1 cellular context compared by ENCODE assay signal in genomic region chr2:170716851-170717598, GRCh38.
TF ChIP-seq lines count a peak whose summit lies in the region.

No MANE protein-coding gene starts in this region.

TF ChIP-seq in HepG2, 621 proteins besides CTCF, POLR2A, EP300 and RAD21 (continued from another document and continues in another):
- TF ChIP-seq MLXIP (CRISPR knock-in tag; IDR thresholded peaks at IDR 0.05; ENCODE audit: borderline replicate concordance), result no peak; the same call in 1 of the 2 replicates
- peak; percentile 72 for TF ChIP-seq ZFX (CRISPR knock-in tag; IDR thresholded peaks at IDR 0.05; ENCODE audit: low read depth)
- TF ChIP-seq, protein P1, sequence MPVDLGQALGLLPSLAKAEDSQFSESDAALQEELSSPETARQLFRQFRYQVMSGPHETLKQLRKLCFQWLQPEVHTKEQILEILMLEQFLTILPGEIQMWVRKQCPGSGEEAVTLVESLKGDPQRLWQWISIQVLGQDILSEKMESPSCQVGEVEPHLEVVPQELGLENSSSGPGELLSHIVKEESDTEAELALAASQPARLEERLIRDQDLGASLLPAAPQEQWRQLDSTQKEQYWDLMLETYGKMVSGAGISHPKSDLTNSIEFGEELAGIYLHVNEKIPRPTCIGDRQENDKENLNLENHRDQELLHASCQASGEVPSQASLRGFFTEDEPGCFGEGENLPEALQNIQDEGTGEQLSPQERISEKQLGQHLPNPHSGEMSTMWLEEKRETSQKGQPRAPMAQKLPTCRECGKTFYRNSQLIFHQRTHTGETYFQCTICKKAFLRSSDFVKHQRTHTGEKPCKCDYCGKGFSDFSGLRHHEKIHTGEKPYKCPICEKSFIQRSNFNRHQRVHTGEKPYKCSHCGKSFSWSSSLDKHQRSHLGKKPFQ (CRISPR knock-in tag; IDR thresholded peaks at IDR 0.05; ENCODE audit: insufficient replicate concordance), result peak; percentile 76
- TF ChIP-seq MATR3 (CRISPR knock-in tag; IDR thresholded peaks at IDR 0.05), result no peak
- no peak for TF ChIP-seq SETDB1 (CRISPR knock-in tag; IDR thresholded peaks at IDR 0.05; ENCODE audit: borderline replicate concordance)
- TF ChIP-seq, protein P2, sequence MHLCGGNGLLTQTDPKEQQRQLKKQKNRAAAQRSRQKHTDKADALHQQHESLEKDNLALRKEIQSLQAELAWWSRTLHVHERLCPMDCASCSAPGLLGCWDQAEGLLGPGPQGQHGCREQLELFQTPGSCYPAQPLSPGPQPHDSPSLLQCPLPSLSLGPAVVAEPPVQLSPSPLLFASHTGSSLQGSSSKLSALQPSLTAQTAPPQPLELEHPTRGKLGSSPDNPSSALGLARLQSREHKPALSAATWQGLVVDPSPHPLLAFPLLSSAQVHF (CRISPR knock-in tag; IDR thresholded peaks at IDR 0.05), result peak; percentile 61; the same call in 1 of the 2 replicates
- peak; percentile 61 for TF ChIP-seq PHF8 (CRISPR knock-in tag; IDR thresholded peaks at IDR 0.05)
- peak; percentile 56; the same call in 1 of the 2 replicates for TF ChIP-seq KLF15 (CRISPR knock-in tag; IDR thresholded peaks at IDR 0.05; ENCODE audit: borderline replicate concordance)
- TF ChIP-seq ZNF546 (CRISPR knock-in tag; conservative IDR thresholded peaks at IDR 0.05), result peak; percentile 82; the same call in 1 of the 2 replicates
- peak; percentile 48; the same call in 1 of the 2 replicates for TF ChIP-seq ESRRA (CRISPR knock-in tag; IDR thresholded peaks at IDR 0.05; ENCODE audit: low read depth)
- TF ChIP-seq ETV5 (CRISPR knock-in tag; IDR thresholded peaks at IDR 0.05; ENCODE audit: borderline replicate concordance), result peak; percentile 52; the same call in 1 of the 2 replicates
- TF ChIP-seq SALL1 (CRISPR knock-in tag; IDR thresholded peaks at IDR 0.05), result peak; percentile 94
- peak; percentile 35; the same call in 1 of the 2 replicates for TF ChIP-seq CREB3 (CRISPR knock-in tag; IDR thresholded peaks at IDR 0.05)
- 0 out of 2 replicates have a peak, but pooled peaks have one; percentile 22 for TF ChIP-seq PRMT3 (CRISPR knock-in tag; IDR thresholded peaks at IDR 0.05; ENCODE audit: borderline replicate concordance, low read depth)
- no peak for TF ChIP-seq ZNF550 (CRISPR knock-in tag; IDR thresholded peaks at IDR 0.05; ENCODE audit: borderline replicate concordance)
- peak; percentile 90; the same call in 1 of the 2 replicates for TF ChIP-seq ZNF772 (CRISPR knock-in tag; IDR thresholded peaks at IDR 0.05)
- TF ChIP-seq POLR2AphosphoS5 (IDR thresholded peaks at IDR 0.05; ENCODE audit: low read depth, low read length), result peak; percentile 64
- TF ChIP-seq ZNF660 (CRISPR knock-in tag; IDR thresholded peaks at IDR 0.05; ENCODE audit: borderline replicate concordance, low read depth), result no peak
- peak; percentile 49; the same call in 1 of the 2 replicates for TF ChIP-seq DR1 (CRISPR knock-in tag; IDR thresholded peaks at IDR 0.05)
- peak; percentile 71; the same call in 1 of the 2 replicates for TF ChIP-seq ZBTB39 (CRISPR knock-in tag; IDR thresholded peaks at IDR 0.05)
- TF ChIP-seq, protein P3, sequence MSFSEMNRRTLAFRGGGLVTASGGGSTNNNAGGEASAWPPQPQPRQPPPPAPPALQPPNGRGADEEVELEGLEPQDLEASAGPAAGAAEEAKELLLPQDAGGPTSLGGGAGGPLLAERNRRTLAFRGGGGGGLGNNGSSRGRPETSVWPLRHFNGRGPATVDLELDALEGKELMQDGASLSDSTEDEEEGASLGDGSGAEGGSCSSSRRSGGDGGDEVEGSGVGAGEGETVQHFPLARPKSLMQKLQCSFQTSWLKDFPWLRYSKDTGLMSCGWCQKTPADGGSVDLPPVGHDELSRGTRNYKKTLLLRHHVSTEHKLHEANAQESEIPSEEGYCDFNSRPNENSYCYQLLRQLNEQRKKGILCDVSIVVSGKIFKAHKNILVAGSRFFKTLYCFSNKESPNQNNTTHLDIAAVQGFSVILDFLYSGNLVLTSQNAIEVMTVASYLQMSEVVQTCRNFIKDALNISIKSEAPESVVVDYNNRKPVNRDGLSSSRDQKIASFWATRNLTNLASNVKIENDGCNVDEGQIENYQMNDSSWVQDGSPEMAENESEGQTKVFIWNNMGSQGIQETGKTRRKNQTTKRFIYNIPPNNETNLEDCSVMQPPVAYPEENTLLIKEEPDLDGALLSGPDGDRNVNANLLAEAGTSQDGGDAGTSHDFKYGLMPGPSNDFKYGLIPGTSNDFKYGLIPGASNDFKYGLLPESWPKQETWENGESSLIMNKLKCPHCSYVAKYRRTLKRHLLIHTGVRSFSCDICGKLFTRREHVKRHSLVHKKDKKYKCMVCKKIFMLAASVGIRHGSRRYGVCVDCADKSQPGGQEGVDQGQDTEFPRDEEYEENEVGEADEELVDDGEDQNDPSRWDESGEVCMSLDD (CRISPR knock-in tag; IDR thresholded peaks at IDR 0.05; ENCODE audit: borderline replicate concordance), result peak; percentile 49; the same call in 1 of the 2 replicates
- peak; percentile 90; the same call in 1 of the 2 replicates for TF ChIP-seq KAT7 (CRISPR knock-in tag; IDR thresholded peaks at IDR 0.05; ENCODE audit: borderline replicate concordance)
- TF ChIP-seq, protein P4, sequence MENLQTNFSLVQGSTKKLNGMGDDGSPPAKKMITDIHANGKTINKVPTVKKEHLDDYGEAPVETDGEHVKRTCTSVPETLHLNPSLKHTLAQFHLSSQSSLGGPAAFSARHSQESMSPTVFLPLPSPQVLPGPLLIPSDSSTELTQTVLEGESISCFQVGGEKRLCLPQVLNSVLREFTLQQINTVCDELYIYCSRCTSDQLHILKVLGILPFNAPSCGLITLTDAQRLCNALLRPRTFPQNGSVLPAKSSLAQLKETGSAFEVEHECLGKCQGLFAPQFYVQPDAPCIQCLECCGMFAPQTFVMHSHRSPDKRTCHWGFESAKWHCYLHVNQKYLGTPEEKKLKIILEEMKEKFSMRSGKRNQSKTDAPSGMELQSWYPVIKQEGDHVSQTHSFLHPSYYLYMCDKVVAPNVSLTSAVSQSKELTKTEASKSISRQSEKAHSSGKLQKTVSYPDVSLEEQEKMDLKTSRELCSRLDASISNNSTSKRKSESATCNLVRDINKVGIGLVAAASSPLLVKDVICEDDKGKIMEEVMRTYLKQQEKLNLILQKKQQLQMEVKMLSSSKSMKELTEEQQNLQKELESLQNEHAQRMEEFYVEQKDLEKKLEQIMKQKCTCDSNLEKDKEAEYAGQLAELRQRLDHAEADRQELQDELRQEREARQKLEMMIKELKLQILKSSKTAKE (CRISPR knock-in tag; IDR thresholded peaks at IDR 0.05; ENCODE audit: borderline replicate concordance), result peak; percentile 68
- TF ChIP-seq ZNF180 (CRISPR knock-in tag; IDR thresholded peaks at IDR 0.05; ENCODE audit: borderline replicate concordance, low read depth), result no peak
- no peak for TF ChIP-seq RCOR2 (CRISPR knock-in tag; IDR thresholded peaks at IDR 0.05)
- no peak for TF ChIP-seq TOE1 (CRISPR knock-in tag; IDR thresholded peaks at IDR 0.05)
- TF ChIP-seq PAX8 (CRISPR knock-in tag; IDR thresholded peaks at IDR 0.05; ENCODE audit: borderline replicate concordance), result peak; percentile 78; the same call in 1 of the 2 replicates
- no peak; the same call in none of the 2 replicates for TF ChIP-seq FOSL2 (CRISPR knock-in tag; IDR thresholded peaks at IDR 0.05)
- TF ChIP-seq PHF21A (CRISPR knock-in tag; IDR thresholded peaks at IDR 0.05), result no peak
- no peak for TF ChIP-seq CCAR2 (optimal IDR thresholded peaks at IDR 0.05; ENCODE audit: low read depth, low read length)
- TF ChIP-seq ZNF563 (CRISPR knock-in tag; IDR thresholded peaks at IDR 0.05), result peak; percentile 96
- TF ChIP-seq, protein P5, sequence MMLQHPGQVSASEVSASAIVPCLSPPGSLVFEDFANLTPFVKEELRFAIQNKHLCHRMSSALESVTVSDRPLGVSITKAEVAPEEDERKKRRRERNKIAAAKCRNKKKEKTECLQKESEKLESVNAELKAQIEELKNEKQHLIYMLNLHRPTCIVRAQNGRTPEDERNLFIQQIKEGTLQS (CRISPR knock-in tag; IDR thresholded peaks at IDR 0.05), result peak; percentile 61
- no peak for TF ChIP-seq GATAD2A (CRISPR knock-in tag; IDR thresholded peaks at IDR 0.05)
- TF ChIP-seq KAT8 (CRISPR knock-in tag; IDR thresholded peaks at IDR 0.05), result peak; percentile 59
- TF ChIP-seq ZNF281 (CRISPR knock-in tag; IDR thresholded peaks at IDR 0.05; ENCODE audit: borderline replicate concordance), result peak; percentile 38
